In the genomic region with DNA sequence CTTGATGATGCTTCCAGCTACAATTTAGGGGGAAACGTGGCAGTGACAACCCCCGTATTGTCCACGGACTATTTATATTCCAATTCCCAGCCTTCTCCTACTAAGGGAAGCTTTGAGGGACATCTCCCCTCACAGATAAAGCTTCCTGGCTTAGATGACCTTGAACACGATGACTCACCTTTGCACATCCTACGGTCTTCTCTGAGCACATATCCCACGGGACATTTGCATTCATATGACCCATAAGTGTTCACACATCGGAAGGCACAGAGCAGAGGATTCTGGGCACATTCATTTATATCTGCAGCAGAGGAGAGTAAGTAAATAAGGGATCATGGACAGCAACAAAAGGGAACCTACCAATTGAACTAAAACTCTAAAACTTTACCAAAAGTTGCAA, we compare ENCODE assay signal across 27 cellular contexts.
"Had no signal": no experiment of that assay in that cellular context is flagged by ENCODE, and none has a peak within 500 bp of the region (broad histone marks: within the 10 kb centered on the region; RNA-seq: fewer than 3 reads in every experiment).

No MANE protein-coding gene starts in this region.

- H3K4me3 ChIP-seq: adrenal gland, ascending aorta, cardiac muscle cell, coronary artery, dorsolateral prefrontal cortex, gastroesophageal sphincter, pancreas, psoas muscle, right atrium auricular region, spleen, tibial nerve had no signal

- ATAC-seq: activated T-cell treated with anti-CD3 and anti-CD28 coated beads, Interleukin-2, amount 50 U/mL, for 72 hours; gastroesophageal sphincter; left cardiac atrium; left ventricle myocardium superior; pancreas; psoas muscle; WTC11 had no signal

- H3K9me3 ChIP-seq: adrenal gland, ascending aorta, gastroesophageal sphincter, pancreas, psoas muscle, right atrium auricular region, spleen, tibial nerve had no signal

- H3K4me1 ChIP-seq: adrenal gland, ascending aorta, pancreas, psoas muscle, right atrium auricular region, spleen, tibial nerve had no signal

- DNase-seq: activated CD4-positive, alpha-beta T cell treated with anti-CD3 and anti-CD28 coated beads for 1 hour; activated CD4-positive, alpha-beta T cell treated with anti-CD3 and anti-CD28 coated beads, Interleukin-2, amount 50 U/mL, for 4 hours; activated naive CD4-positive, alpha-beta T cell; activated T-cell treated with anti-CD3 and anti-CD28 coated beads for 4 hours; activated T-cell treated with anti-CD3 and anti-CD28 coated beads, Interleukin-2, amount 50 U/mL, for 72 hours; cerebellar nuclear complex; dorsolateral prefrontal cortex; effector memory CD4-positive, alpha-beta T cell; erythroblast; hippocampal formation; left cardiac atrium; left ventricle myocardium superior; naive B cell; nephron progenitor cell; pancreas; psoas muscle; spleen; stimulated activated naive CD4-positive, alpha-beta T cell treated with Interleukin-2 at 50 U/mL for 16 hours; T-helper 2 cell had no signal

- H3K27me3 ChIP-seq: adrenal gland, ascending aorta, cardiac muscle cell, dorsolateral prefrontal cortex, gastroesophageal sphincter, pancreas, right atrium auricular region, spleen, tibial nerve had no signal

- H3K27ac ChIP-seq: ascending aorta, cardiac muscle cell, dorsolateral prefrontal cortex, gastroesophageal sphincter, pancreas, psoas muscle, right atrium auricular region, spleen had no signal

- H3K36me3 ChIP-seq: cardiac muscle cell, pancreas had no signal
